Comparison of ENCODE assay signal across 26 cellular contexts in the genomic region with DNA sequence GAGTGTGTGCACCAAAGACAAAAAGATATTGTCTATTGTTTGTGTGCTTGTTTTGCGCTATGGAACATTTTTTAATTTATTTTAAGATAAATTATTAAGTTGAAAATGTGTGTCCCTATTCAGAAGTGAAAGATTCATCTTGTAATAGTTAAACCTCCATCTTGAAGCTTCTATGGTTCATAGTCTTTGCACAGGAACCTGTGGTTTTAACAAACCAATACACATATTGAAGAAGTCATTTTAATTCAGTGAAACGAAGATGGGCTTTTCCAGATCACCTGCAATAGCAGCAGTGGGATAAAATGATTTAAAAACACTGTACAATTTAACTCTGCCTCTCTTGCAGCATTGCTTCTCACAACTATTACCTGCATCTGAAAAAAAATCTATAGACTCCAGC.
"Had no signal": no experiment of that assay in that cellular context is flagged by ENCODE, and none has a peak within 500 bp of the region (broad histone marks: within the 10 kb centered on the region; RNA-seq: fewer than 3 reads in every experiment).

No MANE protein-coding gene starts in this region.

- H3K4me1 Mint-ChIP-seq: activated CD4-positive, alpha-beta T cell treated with anti-CD3 and anti-CD28 coated beads, Interleukin-2, amount 10 ng/mL, durations not matched to agents 7 days and 5 days; activated T-helper 17 cell treated with anti-CD3 and anti-CD28 coated beads, Interleukin-2, amount 50 U/mL, for 72 hours; brain had no signal

- H3K27ac Mint-ChIP-seq: activated CD4-positive, alpha-beta memory T cell treated with anti-CD3 and anti-CD28 coated beads for 36 hours; activated CD4-positive, alpha-beta T cell treated with anti-CD3 and anti-CD28 coated beads, Interleukin-2, amount 10 ng/mL, durations not matched to agents 7 days and 5 days; activated naive CD8-positive, alpha-beta T cell; activated T-helper 17 cell treated with anti-CD3 and anti-CD28 coated beads, Interleukin-2, amount 50 U/mL, for 72 hours had no signal

- H3K4me3 ChIP-seq: Peyer's patch, SJCRH30 had no signal

- H3K9me3 Mint-ChIP-seq: activated CD4-positive, alpha-beta memory T cell treated with anti-CD3 and anti-CD28 coated beads for 36 hours; activated CD4-positive, alpha-beta T cell treated with anti-CD3 and anti-CD28 coated beads, Interleukin-2, amount 10 ng/mL, durations not matched to agents 7 days and 5 days; activated naive CD4-positive, alpha-beta T cell treated with anti-CD3 and anti-CD28 coated beads for 36 hours; activated T-helper 17 cell treated with anti-CD3 and anti-CD28 coated beads, Interleukin-2, amount 50 U/mL, for 72 hours; brain had no signal

- H3K27me3 ChIP-seq: Peyer's patch, SJCRH30 had no signal

- H3K27ac ChIP-seq: KMS-11, RWPE1, SJCRH30, VCaP had no signal

- H3K4me3 Mint-ChIP-seq: activated CD4-positive, alpha-beta memory T cell treated with anti-CD3 and anti-CD28 coated beads for 36 hours; activated CD4-positive, alpha-beta T cell treated with anti-CD3 and anti-CD28 coated beads, Interleukin-2, amount 10 ng/mL, durations not matched to agents 7 days and 5 days; activated naive CD4-positive, alpha-beta T cell treated with anti-CD3 and anti-CD28 coated beads for 36 hours; activated naive CD8-positive, alpha-beta T cell; activated T-helper 17 cell treated with anti-CD3 and anti-CD28 coated beads, Interleukin-2, amount 50 U/mL, for 72 hours; brain had no signal

- ATAC-seq: activated T-helper 17 cell treated with anti-CD3 and anti-CD28 coated beads, Interleukin-2, amount 50 U/mL, for 72 hours had no signal

- DNase-seq: activated CD4-positive, alpha-beta memory T cell treated with anti-CD3 and anti-CD28 coated beads for 36 hours; activated CD4-positive, alpha-beta T cell treated with anti-CD3 and anti-CD28 coated beads, Interleukin-2, amount 10 ng/mL, durations not matched to agents 7 days and 5 days; activated CD4-positive, CD25-positive, alpha-beta regulatory T cell; activated gamma-delta T cell; activated naive CD4-positive, alpha-beta T cell treated with anti-CD3 and anti-CD28 coated beads for 36 hours; activated T-cell treated with anti-CD3 and anti-CD28 coated beads for 4 hours; activated T-cell treated with anti-CD3 and anti-CD28 coated beads, Interleukin-2, amount 50 U/mL, for 48 hours; amygdala; NCI-H1105; NCI-H1436; NCI-H1694 treated with DMSO at 0.1 percent for 48 hours; NCI-H2081; NCI-H510A treated with DMSO at 0.1 percent for 48 hours; NCI-H69; NK-92 treated with Interleukin-12 subunit alpha and Interleukin-12 subunit beta, amount 100 ng/mL, for 24 hours; Peyer's patch; Right ventricle myocardium superior; SJCRH30; SK-N-SH; T-helper 1 cell had no signal

- H3K27me3 Mint-ChIP-seq: activated CD4-positive, alpha-beta memory T cell treated with anti-CD3 and anti-CD28 coated beads for 36 hours; activated CD4-positive, alpha-beta T cell treated with anti-CD3 and anti-CD28 coated beads, Interleukin-2, amount 10 ng/mL, durations not matched to agents 7 days and 5 days; activated naive CD8-positive, alpha-beta T cell; activated T-helper 17 cell treated with anti-CD3 and anti-CD28 coated beads, Interleukin-2, amount 50 U/mL, for 72 hours; brain had no signal

- H3K9me3 ChIP-seq: Peyer's patch, SJCRH30, SK-N-SH had no signal

- H3K4me1 ChIP-seq: Peyer's patch, SJCRH30 had no signal
